In the genomic region with DNA sequence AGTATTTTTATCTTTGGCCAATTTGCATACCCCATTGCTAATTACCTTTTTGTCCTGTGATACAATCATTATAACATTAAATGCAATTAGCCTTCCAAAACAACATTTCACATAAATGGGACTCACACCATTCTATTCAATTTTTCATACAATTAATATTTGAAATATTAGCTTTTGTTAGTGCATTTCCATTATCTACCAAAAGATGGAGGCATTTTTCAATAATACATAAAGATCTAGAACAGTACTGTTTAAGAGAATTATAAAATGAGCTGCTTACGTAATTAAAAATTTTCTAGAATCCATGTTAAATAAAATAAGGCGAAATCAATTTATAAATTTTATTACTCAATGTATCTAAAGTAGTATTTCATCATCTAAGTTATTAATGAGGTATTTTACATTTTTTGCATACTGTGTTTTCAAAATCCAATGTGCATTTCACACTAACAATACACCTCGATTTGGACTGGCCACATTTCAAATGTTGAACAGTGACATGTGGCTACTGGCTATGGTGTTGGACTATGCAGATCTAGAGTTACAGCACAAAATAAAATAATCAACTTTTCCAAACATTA, we compare ENCODE assay signal across 7 cellular contexts.
DNase-seq lines count a peak whose midpoint lies in the region; ATAC-seq, FAIRE-seq and TF ChIP-seq lines count a peak whose summit lies in the region.

No MANE protein-coding gene starts in this region.

- BruUV-seq in PC-3 (replicated peaks; lab: Mats Ljungman, UMichigan): no TSS peak

- intact Hi-C loops in PC-3 (cut with micrococcal nuclease) (loop anchor here (1.0 to 2.0 kb wide), 4 partner anchors 71 to 282 kb away; no protein-coding TSS in a partner anchor), esophagus muscularis mucosa (cut with DNase I) (loop anchor here (5.0 kb wide), 1 partner anchor 179 kb away; no protein-coding TSS in a partner anchor)

- H3K27me3 ChIP-seq in PC-3 (ENCODE audit: low read length) (no peaks in the 10 kb centered on the region), esophagus muscularis mucosa (no peaks in the 10 kb centered on the region), small intestine (ENCODE audit: control insufficient read depth in 2 of 2, insufficient read depth in 2 of 2, low read length in 2 of 2) (no peaks in the 10 kb centered on the region)

- H3K4me1 ChIP-seq in PC-3 (ENCODE audit: insufficient read depth, low read length) (no peaks in the 10 kb centered on the region), esophagus muscularis mucosa (peaks cover 0 to 6% (median 0%) of the 10 kb centered on the region in 4 donors), small intestine (ENCODE audit: control insufficient read depth in 2 of 2, insufficient read depth in 1 of 2, low read depth in 1 of 2, low read length in 1 of 2) (no peaks in the 10 kb centered on the region)

- peak; percentile 82 for FAIRE-seq in small intestine (lab: Jason Lieb, UNC)

- H3K9me2 ChIP-seq in PC-3 (replicated peaks; ENCODE audit: low read length): no peaks in the 10 kb centered on the region

- H3K4me2 ChIP-seq in PC-3 (ENCODE audit: low read length): no peak overlapping the region

- H3K27ac ChIP-seq in PC-3 (ENCODE audit: low read length) (no peak overlapping the region), esophagus muscularis mucosa (replicated peaks in 1 of 4) (no peak overlapping the region), small intestine (ENCODE audit: low read depth in 1 of 2, low read length in 1 of 2) (no peak overlapping the region)

- 56% methylated on average over 3 of the region's 3 CpGs for WGBS in esophagus muscularis mucosa
- 69 to 75% (median 70%) methylated on average over 3 of the region's 3 CpGs for WGBS in small intestine, 3 donors

- POLR2A ChIA-PET in PC-3 (lab: Charles Lee; ENCODE audit: unreplicated experiment): interaction anchor here (0.8 to 1.0 kb wide), 2 partner anchors 173 to 178 kb away, joined by 4 read pairs; no protein-coding TSS in a partner anchor

- H3K36me3 ChIP-seq in PC-3 (ENCODE audit: low read depth, low read length): peaks cover 11% of the 10 kb centered on the region; the same call in 1 of the 2 replicates
- H3K36me3 ChIP-seq in esophagus muscularis mucosa: peaks cover 0 to 18% (median 10%) of the 10 kb centered on the region in 4 donors
- H3K36me3 ChIP-seq in small intestine (ENCODE audit: control insufficient read depth in 2 of 2, insufficient read depth in 2 of 2, low read length in 2 of 2): peaks cover 0 to 2% of the 10 kb centered on the region in 2 donors

- no peak for TF ChIP-seq POLR2A in esophagus muscularis mucosa (IDR thresholded peaks at IDR 0.05; ENCODE audit: low read depth)

- DNase-seq in PC-3: peak; percentile 64
- DNase-seq in esophagus muscularis mucosa (ENCODE audit: extremely low spot score): no peak
- DNase-seq in small intestine: peak; percentile 18

- H2AFZ ChIP-seq in PC-3 (ENCODE audit: low read length): no peak overlapping the region

- 0 out of 3 replicates have a peak, but pooled peaks have one; percentile 13 for TF ChIP-seq CTCF in GM12872 (IDR thresholded peaks at IDR 0.05; ENCODE audit: insufficient read depth, low read depth, low read length)
- peak; percentile 71 for TF ChIP-seq CTCF in PC-3 (conservative IDR thresholded peaks at IDR 0.05; ENCODE audit: low read depth, low read length)
- TF ChIP-seq CTCF in esophagus muscularis mucosa (IDR thresholded peaks at IDR 0.05): peak; percentile 39 to 54 (median 50)

- CTCF ChIA-PET in PC-3 (lab: Charles Lee): interaction anchor here (0.5 to 3.1 kb wide), 17 partner anchors 22 to 298 kb away, joined by 3 to 63 read pairs (median 3); no protein-coding TSS in a partner anchor

- ATAC-seq in PC-3: peak; percentile 42; the same call in 1 of the 2 replicates
- ATAC-seq in HG02870 (IDR thresholded peaks at IDR 0.05; ENCODE audit: unreplicated experiment): no peak
- ATAC-seq in GM19467 (IDR thresholded peaks at IDR 0.05; ENCODE audit: unreplicated experiment): no peak
- no peak for ATAC-seq in GM19455 (IDR thresholded peaks at IDR 0.05; ENCODE audit: unreplicated experiment)

- H3K9me3 ChIP-seq in PC-3 (ENCODE audit: low read length) (no peaks in the 10 kb centered on the region), esophagus muscularis mucosa (no peaks in the 10 kb centered on the region), small intestine (ENCODE audit: control insufficient read depth, low read depth) (no peaks in the 10 kb centered on the region)

- no peak overlapping the region for H3K9ac ChIP-seq in PC-3 (ENCODE audit: low read length)

- H3K79me2 ChIP-seq in PC-3 (ENCODE audit: low read length): no peaks in the 10 kb centered on the region

- H3F3A ChIP-seq in PC-3 (ENCODE audit: low read length, unreplicated experiment): peaks cover 5% of the 10 kb centered on the region

- peaks cover 4% of the 10 kb centered on the region for H4K20me1 ChIP-seq in PC-3 (ENCODE audit: low read length)

- H3K4me3 ChIP-seq in PC-3 (ENCODE audit: low read length) (no peak overlapping the region), esophagus muscularis mucosa (no peak overlapping the region), small intestine (ENCODE audit: low read depth in 1 of 2, low read length in 2 of 2) (no peak overlapping the region)

- no peak for TF ChIP-seq EP300 in esophagus muscularis mucosa (IDR thresholded peaks at IDR 0.05)

Comparison
In these comparisons a context has a peak if more than half of its experiments do, and no peak if none do; other contexts are left out.
1. CTCF ChIP-seq: peak in every context shown above with its lines; median percentile 71 in PC-3; 50 in esophagus muscularis mucosa; 13 in GM12872.